ENCODE assay signal across 8 cellular contexts in the genomic region with DNA sequence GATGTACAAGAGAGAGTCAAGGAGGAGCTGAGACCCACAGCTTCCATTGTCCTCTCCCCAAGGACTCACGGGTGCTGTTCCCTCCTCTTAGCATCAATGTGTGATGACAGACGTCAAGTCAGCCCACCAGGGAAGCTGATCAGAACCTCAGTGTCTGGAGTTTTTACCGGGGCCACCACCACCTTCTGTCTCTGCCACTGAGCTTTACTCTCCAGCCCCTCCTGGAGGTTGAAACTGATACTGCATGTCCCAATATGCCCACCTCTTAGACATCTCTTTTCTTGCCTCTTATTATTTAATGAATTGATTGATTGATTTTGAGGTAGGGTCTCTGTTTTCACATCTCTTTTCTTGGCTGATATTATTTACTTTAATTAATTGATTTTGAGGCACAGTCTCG. TPM values are rescaled to one million over a fixed set of nuclear protein-coding genes. Genes with fewer than 3 reads are reported as not detected.
A peak's percentile ranks its signal among the peaks of the same experiment; 100 is the strongest.
DNase-seq lines count a peak whose midpoint lies in the region; ATAC-seq and TF ChIP-seq lines count a peak whose summit lies in the region.

No MANE protein-coding gene starts in this region.

- TF ChIP-seq POLR2A in testis (IDR thresholded peaks at IDR 0.05) = no peak

- POLR2A ChIA-PET in CD4-positive, alpha-beta T cell (lab: Charles Lee) = no interaction called here
- POLR2A ChIA-PET in activated CD4-positive, alpha-beta T cell treated with anti-CD3 and anti-CD28 coated beads for 36 hours (lab: Charles Lee) = no interaction called here

- peak overlapping the region; percentile 74 for H3K27ac Mint-ChIP-seq in CD4-positive, alpha-beta T cell
- H3K27ac Mint-ChIP-seq in activated CD4-positive, alpha-beta T cell treated with anti-CD3 and anti-CD28 coated beads for 36 hours = no peak overlapping the region

- H3K4me3 ChIP-seq in coronary artery (no peak overlapping the region), testis (no peak overlapping the region)

- CTCF ChIA-PET in CD4-positive, alpha-beta T cell (lab: Charles Lee) = no interaction called here
- CTCF ChIA-PET in activated CD4-positive, alpha-beta T cell treated with anti-CD3 and anti-CD28 coated beads for 36 hours (lab: Charles Lee) = no interaction called here

- peak; percentile 44 to 67 (median 61) for DNase-seq in CD4-positive, alpha-beta T cell
- DNase-seq in NCI-H2227 treated with DMSO at 0.1 percent for 48 hours (lab: John Stamatoyannopoulos, UW) = peak; percentile 40
- DNase-seq in activated CD4-positive, alpha-beta T cell treated with anti-CD3 and anti-CD28 coated beads for 36 hours = peak; percentile 90
- no peak for DNase-seq in coronary artery (ENCODE audit: low spot score)
- peak; percentile 55 for DNase-seq in myocyte (ENCODE audit: low read depth)
- peak; percentile 83 for DNase-seq in testis

- H3K36me3 ChIP-seq in testis (ENCODE audit: low read depth, missing control alignments) = no peaks in the 10 kb centered on the region

- no peaks in the 10 kb centered on the region for H3K36me3 Mint-ChIP-seq in CD4-positive, alpha-beta T cell (ENCODE audit: low read depth)
- H3K36me3 Mint-ChIP-seq in activated CD4-positive, alpha-beta T cell treated with anti-CD3 and anti-CD28 coated beads for 36 hours (ENCODE audit: low read depth) = no peaks in the 10 kb centered on the region

- H3K9me3 ChIP-seq in CD4-positive, alpha-beta T cell (ENCODE audit: control insufficient read depth, low read length) = no peaks in the 10 kb centered on the region
- no peaks in the 10 kb centered on the region for H3K9me3 ChIP-seq in testis

- no peaks in the 10 kb centered on the region for H3K4me1 ChIP-seq in testis

- no peak overlapping the region for H3K27ac ChIP-seq in CD4-positive, alpha-beta T cell (ENCODE audit: low read depth, low read length)
- H3K27ac ChIP-seq in coronary artery = no peak overlapping the region
- H3K27ac ChIP-seq in testis = no peak overlapping the region

- no peaks in the 10 kb centered on the region for H3K27me3 ChIP-seq in CD4-positive, alpha-beta T cell (ENCODE audit: control insufficient read depth, insufficient read depth, low read length)
- no peaks in the 10 kb centered on the region for H3K27me3 ChIP-seq in testis

- H3K4me1 Mint-ChIP-seq in CD4-positive, alpha-beta T cell (ENCODE audit: low read depth) = peaks cover 19% of the 10 kb centered on the region
- peaks cover 19% of the 10 kb centered on the region for H3K4me1 Mint-ChIP-seq in activated CD4-positive, alpha-beta T cell treated with anti-CD3 and anti-CD28 coated beads for 36 hours

- peak overlapping the region; percentile 66 for H3K4me3 Mint-ChIP-seq in CD4-positive, alpha-beta T cell
- H3K4me3 Mint-ChIP-seq in activated CD4-positive, alpha-beta T cell treated with anti-CD3 and anti-CD28 coated beads for 36 hours = no peak overlapping the region

- peak; percentile 83 for ATAC-seq in CD4-positive, alpha-beta T cell (ENCODE audit: poor library complexity)
- ATAC-seq in GM21786 (IDR thresholded peaks at IDR 0.05; ENCODE audit: unreplicated experiment) = peak; percentile 40
- peak; percentile 78 for ATAC-seq in activated CD4-positive, alpha-beta T cell treated with anti-CD3 and anti-CD28 coated beads for 36 hours
- no peak for ATAC-seq in GM21367 (IDR thresholded peaks at IDR 0.05; ENCODE audit: unreplicated experiment)

- peak; percentile 72 for TF ChIP-seq CTCF in CD4-positive, alpha-beta T cell (IDR thresholded peaks at IDR 0.05)
- TF ChIP-seq CTCF in coronary artery (IDR thresholded peaks at IDR 0.05) = peak; percentile 61
- peak; percentile 51 to 85 (median 77) for TF ChIP-seq CTCF in testis (IDR thresholded peaks at IDR 0.05)

- no peaks in the 10 kb centered on the region for H3K9me3 Mint-ChIP-seq in CD4-positive, alpha-beta T cell
- H3K9me3 Mint-ChIP-seq in activated CD4-positive, alpha-beta T cell treated with anti-CD3 and anti-CD28 coated beads for 36 hours (ENCODE audit: low read depth) = no peaks in the 10 kb centered on the region

- 27 to 31% methylated on average over 4 of the region's 4 CpGs for WGBS in testis, 2 donors

- H3K27me3 Mint-ChIP-seq in CD4-positive, alpha-beta T cell = no peaks in the 10 kb centered on the region
- no peaks in the 10 kb centered on the region for H3K27me3 Mint-ChIP-seq in activated CD4-positive, alpha-beta T cell treated with anti-CD3 and anti-CD28 coated beads for 36 hours

- intact Hi-C loops in CD4-positive, alpha-beta T cell (cut with DNase I, micrococcal nuclease) = loop anchor here (1.0 to 2.0 kb wide), 2 partner anchors 46 to 127 kb away; no protein-coding TSS in a partner anchor
- intact Hi-C loops in activated CD4-positive, alpha-beta T cell treated with anti-CD3 and anti-CD28 coated beads for 36 hours (cut with DNase I, micrococcal nuclease) = loop anchor here (1.0 to 5.0 kb wide), 4 partner anchors 44 to 259 kb away; a partner anchor contains a TSS
- intact Hi-C loops in testis (cut with DNase I; ENCODE audit: low total_unique reads) = no loop called here

RNA-seq across cellular contexts. Expression of a gene that starts 10.3 kb away (rescaled TPM):
- total RNA-seq in CD4-positive, alpha-beta T cell = 100 to 1,000 TPM; 143 to 149 TPM
- 10 to 100 TPM; 49.7 to 51.2 TPM for total RNA-seq in activated CD4-positive, alpha-beta T cell treated with anti-CD3 and anti-CD28 coated beads for 36 hours
- 37.5 and 39.7 TPM in 2 replicates for total RNA-seq in myocyte
- 29.6 TPM for polyA plus RNA-seq in myocyte (2012)
- total RNA-seq in testis = 100 to 1,000 TPM; 108 to 113 TPM
- polyA plus RNA-seq in testis (ENCODE audit: insufficient read depth, low read depth, low replicate concordance) = 39.7 TPM

RNA-seq across cellular contexts. Expression of a gene that starts 33.7 kb away (rescaled TPM):
- total RNA-seq in CD4-positive, alpha-beta T cell = under 1 TPM; 0.36 to 0.50 TPM
- under 1 TPM; 0.51 to 0.82 TPM for total RNA-seq in activated CD4-positive, alpha-beta T cell treated with anti-CD3 and anti-CD28 coated beads for 36 hours
- total RNA-seq in myocyte (not detected in 2 replicates), testis (under 1 TPM; 0.37 to 0.55 TPM)
- polyA plus RNA-seq in myocyte (2012) = 0.08 TPM
- not detected for polyA plus RNA-seq in testis (ENCODE audit: insufficient read depth, low read depth, low replicate concordance)

RNA-seq across cellular contexts. Expression of a gene that starts 44.1 kb away (rescaled TPM):
- total RNA-seq in CD4-positive, alpha-beta T cell = 100 to 1,000 TPM; 139 TPM
- total RNA-seq in activated CD4-positive, alpha-beta T cell treated with anti-CD3 and anti-CD28 coated beads for 36 hours = 10 to 100 TPM; 19.8 to 21.2 TPM
- total RNA-seq in myocyte = not detected in 2 replicates
- not detected for polyA plus RNA-seq in myocyte (2012)
- total RNA-seq in testis = under 1 TPM; 0.24 to 0.50 TPM
- polyA plus RNA-seq in testis (ENCODE audit: insufficient read depth, low read depth, low replicate concordance) = 1.1 TPM

Comparison
In these comparisons a context has a peak if more than half of its experiments do, and no peak if none do; other contexts are left out.
1. RNA of a gene that starts 44.1 kb away (total RNA-seq): 139 TPM in CD4-positive, alpha-beta T cell and 19.8 to 21.2 TPM in activated CD4-positive, alpha-beta T cell treated with anti-CD3 and anti-CD28 coated beads for 36 hours; 0.24 to 0.50 TPM in testis and not detected in myocyte; every median in the first group is over 10 times any median in the second.
2. Peak in every context shown above with its lines, with median percentiles within 50 percentile points of each other: CTCF ChIP-seq.